ENCODE assay signal across 8 cellular contexts in the genomic region with DNA sequence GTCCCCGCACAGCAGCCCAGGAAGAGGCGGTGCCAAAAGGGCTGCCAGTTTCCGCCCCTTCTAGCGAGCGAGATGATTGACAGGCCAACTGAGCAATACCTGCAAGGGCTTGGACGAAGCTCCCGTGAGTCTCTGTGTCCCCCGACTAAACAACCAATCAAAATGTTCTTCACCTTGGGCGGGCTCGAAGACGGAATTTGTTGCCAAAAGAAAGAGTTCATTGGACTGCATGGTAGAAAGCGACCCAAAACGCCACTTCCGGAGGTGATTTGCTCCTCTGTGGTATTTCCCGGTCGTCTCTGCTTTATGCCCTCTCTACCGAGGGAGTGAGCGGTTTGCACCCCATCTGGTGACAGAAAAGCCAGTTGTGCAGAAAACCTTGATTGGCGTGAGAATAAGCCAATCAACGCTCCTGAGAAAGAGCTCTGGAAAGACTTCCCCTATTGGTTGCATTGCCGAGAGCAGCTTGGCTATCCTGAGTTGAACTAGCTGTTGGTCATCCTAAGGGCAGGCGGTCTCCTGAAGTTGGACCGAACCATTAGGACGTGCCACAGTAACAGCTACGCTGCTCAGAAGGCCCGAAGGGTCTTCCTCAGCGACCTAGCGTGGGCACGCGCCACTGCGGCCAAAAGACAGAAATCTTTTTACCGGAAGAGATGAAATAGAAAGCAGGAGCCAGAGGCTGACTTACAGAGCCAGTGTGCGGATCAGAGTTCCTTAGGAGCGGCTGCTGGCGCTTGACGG. TPM values are rescaled to one million over a fixed set of nuclear protein-coding genes. Genes with fewer than 3 reads are reported as not detected.
DNase-seq lines count a peak whose midpoint lies in the region; ATAC-seq, FAIRE-seq and TF ChIP-seq lines count a peak whose summit lies in the region.

No MANE protein-coding gene starts in this region.

- DNase-seq in A549 (ENCODE audit: low read depth in 1 of 2, low spot score in 1 of 2) (peak; percentile 99 to 100), NCI-H1694 (lab: John Stamatoyannopoulos, UW) (peak; percentile 97), T-helper 1 cell (peak; percentile 94 to 100 (median 95)), breast epithelium (ENCODE audit: low spot score in 2 of 2) (peak in 1 of 2 donors; percentile 99), iPS-NIHi11 (ENCODE audit: low spot score) (peak; percentile 88)

- H3K27me3 ChIP-seq in breast epithelium = no peaks in the 10 kb centered on the region

- H3K4me1 ChIP-seq in A549 (peaks cover 29% of the 10 kb centered on the region), breast epithelium (peaks cover 0 to 10% of the 10 kb centered on the region in 2 donors)

- peak overlapping the region; percentile 72 for H3K4me2 ChIP-seq in A549

- TF ChIP-seq CTCF in A549 (IDR thresholded peaks at IDR 0.05) (no peak), breast epithelium (IDR thresholded peaks at IDR 0.05) (peak in 2 of 3 donors; percentile 34 to 39)

- H3K9me3 ChIP-seq in A549 (no peaks in the 10 kb centered on the region), breast epithelium (no peaks in the 10 kb centered on the region)

- no peak for TF ChIP-seq RAD21 in A549 (conservative IDR thresholded peaks at IDR 0.05 in 1 of 2, IDR thresholded peaks at IDR 0.05 in 1 of 2)

- CTCF ChIA-PET in A549 (lab: Yijun Ruan, JAX) = interaction anchor here (0.7 to 4.9 kb wide), 5 partner anchors 12 to 309 kb away, joined by 3 to 20 read pairs (median 4); no protein-coding TSS in a partner anchor

- H3K27ac ChIP-seq in A549 (peak overlapping the region; percentile 89 to 93), breast epithelium (peak overlapping the region; percentile 95 to 99), skin epidermis (peak overlapping the region; percentile 75 to 100 (median 95))

- H3K36me3 ChIP-seq in breast epithelium = no peaks in the 10 kb centered on the region

- H3K4me3 ChIP-seq in A549 (peak overlapping the region; percentile 59), breast epithelium (peak overlapping the region; percentile 75 to 88 (median 86)), skin epidermis (peak overlapping the region; percentile 52 to 96 (median 84))

- peak; percentile 72 for FAIRE-seq in A549 (lab: Jason Lieb, UNC)

- 1% methylated on average over 32 of the region's 36 CpGs for WGBS in A549 (ENCODE audit: missing lambda C conversion rate)

- peak; percentile 95 for TF ChIP-seq POLR2A in A549 (IDR thresholded peaks at IDR 0.05; ENCODE audit: low read length)
- TF ChIP-seq POLR2A in breast epithelium (IDR thresholded peaks at IDR 0.05) = peak; percentile 67

- ATAC-seq in A549 (peak; percentile 82 to 92), GM18499 (IDR thresholded peaks at IDR 0.05; ENCODE audit: insufficient read depth, unreplicated experiment) (peak; percentile 82), HG02885 (IDR thresholded peaks at IDR 0.05; ENCODE audit: poor library complexity, unreplicated experiment) (peak; percentile 85)

- intact Hi-C loops in breast epithelium (cut with DNase I; ENCODE audit: low total_unique reads) = no loop called here

- no peak for TF ChIP-seq EP300 in A549 (IDR thresholded peaks at IDR 0.05)

- POLR2A ChIA-PET in A549 (lab: Yijun Ruan, JAX) = interaction anchor here (0.6 to 1.4 kb wide), 20 partner anchors 9 to 1440 kb away, joined by 3 to 15 read pairs (median 4); partner anchors contain the start of gene PDCD6IP

TF ChIP-seq in A549, 52 proteins besides CTCF, POLR2A, EP300 and RAD21:
- TF ChIP-seq JUN (IDR thresholded peaks at IDR 0.05) (peak; percentile 79 to 82; a peak in 4 of 5 replicates), HOXB13 (CRISPR knock-in tag; IDR thresholded peaks at IDR 0.05; ENCODE audit: low read depth) (no peak), MAFK (IDR thresholded peaks at IDR 0.05; ENCODE audit: partially characterized antibody) (peak; percentile 89), ZC3H11A (IDR thresholded peaks at IDR 0.05) (no peak), TFCP2L1 (CRISPR knock-in tag; IDR thresholded peaks at IDR 0.05) (no peak), GATA3 (IDR thresholded peaks at IDR 0.05; ENCODE audit: borderline replicate concordance) (peak; percentile 23; the same call in 1 of the 2 replicates), E2F6 (IDR thresholded peaks at IDR 0.05; ENCODE audit: borderline replicate concordance, low read depth) (0 out of 2 replicates have a peak, but pooled peaks have one; percentile 40), SREBF2 (IDR thresholded peaks at IDR 0.05) (no peak), KDM1A (IDR thresholded peaks at IDR 0.05; ENCODE audit: low read depth) (no peak), CEBPB (IDR thresholded peaks at IDR 0.05) (no peak), RFX5 (IDR thresholded peaks at IDR 0.05) (peak; percentile 89), ZNF302 (CRISPR knock-in tag; IDR thresholded peaks at IDR 0.05) (no peak), FOSB (CRISPR knock-in tag; IDR thresholded peaks at IDR 0.05) (no peak), CBX2 (IDR thresholded peaks at IDR 0.05; ENCODE audit: borderline replicate concordance, low read depth) (no peak), MAX (IDR thresholded peaks at IDR 0.05) (peak; percentile 30), PHF8 (IDR thresholded peaks at IDR 0.05; ENCODE audit: borderline replicate concordance, low read depth) (peak; percentile 80; the same call in 1 of the 2 replicates), SMC3 (IDR thresholded peaks at IDR 0.05) (no peak), BCL3 (IDR thresholded peaks at IDR 0.05) (peak; percentile 83; the same call in 2 of the 3 replicates), PBX3 (IDR thresholded peaks at IDR 0.05) (peak; percentile 92)
- TF ChIP-seq, protein P1, sequence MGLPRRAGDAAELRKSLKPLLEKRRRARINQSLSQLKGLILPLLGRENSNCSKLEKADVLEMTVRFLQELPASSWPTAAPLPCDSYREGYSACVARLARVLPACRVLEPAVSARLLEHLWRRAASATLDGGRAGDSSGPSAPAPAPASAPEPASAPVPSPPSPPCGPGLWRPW (IDR thresholded peaks at IDR 0.05) = no peak
- TF ChIP-seq, protein P2, sequence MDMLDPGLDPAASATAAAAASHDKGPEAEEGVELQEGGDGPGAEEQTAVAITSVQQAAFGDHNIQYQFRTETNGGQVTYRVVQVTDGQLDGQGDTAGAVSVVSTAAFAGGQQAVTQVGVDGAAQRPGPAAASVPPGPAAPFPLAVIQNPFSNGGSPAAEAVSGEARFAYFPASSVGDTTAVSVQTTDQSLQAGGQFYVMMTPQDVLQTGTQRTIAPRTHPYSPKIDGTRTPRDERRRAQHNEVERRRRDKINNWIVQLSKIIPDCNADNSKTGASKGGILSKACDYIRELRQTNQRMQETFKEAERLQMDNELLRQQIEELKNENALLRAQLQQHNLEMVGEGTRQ (IDR thresholded peaks at IDR 0.05) = no peak

RNA-seq across cellular contexts. Expression of gene UBP1, which starts 0.5 kb away (rescaled TPM):
- polyA plus RNA-seq in A549 (2011; rRNA removed) (92.5 and 92.9 TPM in 2 replicates), A549 (2017; fragmentation: RNase III; extraction: RNeasy Plus Mini Kit Qiagen cat#74134 plus additional on column Dnase treatment) (48.6 to 50.9 TPM (median 50.6 TPM) in 3 replicates)
- polyA plus RNA-seq in A549 (2012; cell fraction: cytosol; rRNA removed) = 40.3 and 40.7 TPM in 2 replicates
- polyA plus RNA-seq in A549 (2012; cell fraction: nucleus; rRNA removed) = 32.3 and 66.4 TPM in 2 replicates
- polyA minus RNA-seq in A549 (2011; rRNA and poly(A)+ RNA removed) = 56.1 and 57.4 TPM in 2 replicates
- total RNA-seq in breast epithelium = 10 to 100 TPM; 55.2 to 73.8 (median 69.5) TPM
